ENCODE assay signal across 8 cellular contexts in genomic region chr1:226736908-226737818, GRCh38. TPM values are rescaled to one million over a fixed set of nuclear protein-coding genes. Genes with fewer than 3 reads are reported as not detected.
DNase-seq lines count a peak whose midpoint lies in the region; ATAC-seq, FAIRE-seq and TF ChIP-seq lines count a peak whose summit lies in the region.

No MANE protein-coding gene starts in this region.

- no peaks in the 10 kb centered on the region for H3K36me3 ChIP-seq in A673 (ENCODE audit: insufficient read depth, low read length, poor library complexity, severe bottlenecking)

- TF ChIP-seq CTCF in A673 (conservative IDR thresholded peaks at IDR 0.05; ENCODE audit: low read depth, low read length), result peak; percentile 28
- TF ChIP-seq CTCF in cardiac fibroblast (IDR thresholded peaks at IDR 0.05; ENCODE audit: low read depth, low read length), result no peak

- H3K27me3 ChIP-seq in A673 (replicated peaks; ENCODE audit: insufficient read depth, low read depth, low read length, poor library complexity), result no peaks in the 10 kb centered on the region

- DNase-seq in A673 (ENCODE audit: low spot score) (peak; percentile 62), T-helper 2 cell (peak in 4 of 5 experiments; percentile 38 to 79 (median 49)), cardiac fibroblast (ENCODE audit: low read depth in 2 of 2) (peak; percentile 37 to 50), iris pigment epithelial cell (ENCODE audit: low read depth) (peak; percentile 45), GM19239 (ENCODE audit: insufficient read length, low spot score) (no peak)

- intact Hi-C loops in A673 (cut with micrococcal nuclease; ENCODE audit: unreplicated experiment), result loop anchor here (5.0 kb wide), 1 partner anchor 200 kb away; no protein-coding TSS in a partner anchor

- POLR2A ChIA-PET in A673 (lab: Charles Lee; ENCODE audit: low non-redundant PET), result no interaction called here

- no peaks in the 10 kb centered on the region for H3K9me3 ChIP-seq in A673 (ENCODE audit: low read depth, low read length, poor library complexity, severe bottlenecking)

- peak overlapping the region; percentile 86 for H3K4me3 ChIP-seq in A673 (ENCODE audit: low read depth, low read length, poor library complexity, severe bottlenecking)
- H3K4me3 ChIP-seq in cardiac fibroblast (replicated peaks in 1 of 2; ENCODE audit: low read depth in 2 of 2, low read length in 2 of 2), result peak overlapping the region; percentile 69 to 73
- H3K4me3 ChIP-seq in skin epidermis, result peak overlapping the region; percentile 63 to 89 (median 84)

- H3K4me1 ChIP-seq in A673 (ENCODE audit: insufficient read depth, low read length, poor library complexity, severe bottlenecking), result peaks cover 9% of the 10 kb centered on the region

- CTCF ChIA-PET in A673 (lab: Charles Lee), result no interaction called here

- no peak for FAIRE-seq in GM19239 (lab: Jason Lieb, UNC)

- no TSS peak for BruUV-seq in A673 (replicated peaks; lab: Mats Ljungman, UMichigan)

- ATAC-seq in GM18502 (IDR thresholded peaks at IDR 0.05; ENCODE audit: poor library complexity, unreplicated experiment) (peak; percentile 45), HG03135 (IDR thresholded peaks at IDR 0.05; ENCODE audit: unreplicated experiment) (peak; percentile 43)

- no peak overlapping the region for H3K27ac ChIP-seq in A673 (ENCODE audit: low read depth, low read length, poor library complexity, severe bottlenecking)
- peak overlapping the region; percentile 59 to 99 (median 93) for H3K27ac ChIP-seq in skin epidermis

RNA-seq across cellular contexts. Expression of gene ITPKB, which starts 1.9 kb away (rescaled TPM):
- total RNA-seq in A673 (2021), result 12.5 and 14.1 TPM in 2 replicates
